32 cellular contexts compared by ENCODE assay signal in the genomic region with DNA sequence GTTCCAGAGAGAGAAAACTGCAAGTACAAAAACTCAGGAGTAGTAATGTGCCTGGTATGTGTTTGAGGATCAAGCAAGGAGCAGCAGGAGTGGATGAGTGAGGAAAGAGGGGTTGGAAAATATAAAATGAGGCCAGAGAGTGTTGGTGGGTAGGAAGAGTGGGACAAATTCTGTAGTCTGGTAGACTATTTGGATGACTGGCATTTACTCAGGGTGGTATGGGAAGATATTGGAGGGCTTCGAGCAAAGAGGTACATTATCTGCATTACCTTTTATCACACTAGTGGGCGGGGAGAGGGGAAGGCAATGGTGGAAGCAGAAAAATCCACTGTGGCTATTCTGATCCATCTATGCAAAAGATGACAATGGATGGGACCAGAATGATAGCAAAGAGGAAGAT.
DNase-seq lines count a peak whose midpoint lies in the region; ATAC-seq, FAIRE-seq and TF ChIP-seq lines count a peak whose summit lies in the region.
"Had no signal": no experiment of that assay in that cellular context is flagged by ENCODE, and none has a peak within 500 bp of the region (broad histone marks: within the 10 kb centered on the region; RNA-seq: fewer than 3 reads in every experiment).

No MANE protein-coding gene starts in this region.

- FAIRE-seq in HepG2 (lab: Jason Lieb, UNC) = no peak
- no peak for FAIRE-seq in A549 (lab: Jason Lieb, UNC)
- FAIRE-seq: A204.1, D721Med had no signal

- no peak overlapping the region for H3K4me3 Mint-ChIP-seq in nephron progenitor cell
- H3K4me3 Mint-ChIP-seq: B cell; CD14-positive monocyte; CD4-positive, alpha-beta memory T cell; CD4-positive, alpha-beta T cell; CD4-positive, CD25-positive, alpha-beta regulatory T cell; CD8-positive, alpha-beta memory T cell; CD8-positive, alpha-beta T cell had no signal

- CTCF ChIA-PET in HepG2 (lab: Yijun Ruan, JAX; ENCODE audit: low intra/inter-chr PET ratio, low total read pairs) (no interaction called here), A549 (lab: Yijun Ruan, JAX) (interaction anchor here (0.6 kb wide), 1 partner anchor 574 kb away, joined by 3 read pairs; no protein-coding TSS in a partner anchor)

- H4K20me1 ChIP-seq in HepG2 (ENCODE audit: insufficient read depth, low read length) = no peaks in the 10 kb centered on the region
- H4K20me1 ChIP-seq: BLaER1; BLaER1 treated with 17β-estradiol and CSF1 and Interleukin-3, amounts not matched to agents 10 nM and 100 nM had no signal

- no peaks in the 10 kb centered on the region for H3K9me3 Mint-ChIP-seq in nephron progenitor cell
- H3K9me3 Mint-ChIP-seq: CD8-positive, alpha-beta T cell had no signal

- TF ChIP-seq POLR2A in HepG2 (IDR thresholded peaks at IDR 0.05; ENCODE audit: insufficient read depth in 1 of 2, low read depth in 2 of 2, low read length in 2 of 2) = no peak
- TF ChIP-seq POLR2A in right lobe of liver (IDR thresholded peaks at IDR 0.05) = no peak
- no peak for TF ChIP-seq POLR2A in A549 (IDR thresholded peaks at IDR 0.05; ENCODE audit: low read length)

- POLR2A ChIA-PET in HepG2 (lab: Yijun Ruan, JAX) = no interaction called here
- POLR2A ChIA-PET in A549 (lab: Yijun Ruan, JAX) = no interaction called here

- DNase-seq in HepG2 (ENCODE audit: low spot score) = no peak
- DNase-seq in right lobe of liver = no peak
- no peak for DNase-seq in A549 (ENCODE audit: low read depth in 1 of 2, low spot score in 1 of 2)
- no peak for DNase-seq in nephron progenitor cell
- DNase-seq: 8988T; ACHN; AML-193; BE2C; C1 segment of cervical spinal cord; Caco-2; Calu3; CD4-positive, alpha-beta memory T cell; CD4-positive, alpha-beta T cell; CD4-positive, CD25-positive, alpha-beta regulatory T cell; CD8-positive, alpha-beta memory T cell; CD8-positive, alpha-beta T cell; COR-L47; DMS 273 treated with DMSO at 0.1 percent for 48 hours; DMS153; DMS53; DMS79; DMS79 treated with DMSO at 0.1 percent for 48 hours; DND-41; EL had no signal

- no peak overlapping the region for H3K4me3 ChIP-seq in HepG2 (replicated peaks in 1 of 3; ENCODE audit: insufficient read depth in 1 of 3, low read depth in 2 of 3, low read length in 3 of 3)
- H3K4me3 ChIP-seq in right lobe of liver = no peak overlapping the region
- no peak overlapping the region for H3K4me3 ChIP-seq in A549
- H3K4me3 ChIP-seq: BLaER1; BLaER1 treated with 17β-estradiol and CSF1 and Interleukin-3, amounts not matched to agents 10 nM and 100 nM had no signal

- H3K27me3 ChIP-seq in HepG2 (ENCODE audit: control insufficient read depth in 1 of 2, insufficient read depth in 2 of 2, low read length in 2 of 2) (no peaks in the 10 kb centered on the region), right lobe of liver (no peaks in the 10 kb centered on the region)
- H3K27me3 ChIP-seq: BE2C; BLaER1; BLaER1 treated with 17β-estradiol and CSF1 and Interleukin-3, amounts not matched to agents 10 nM and 100 nM had no signal

- 3% methylated on average over 2 of the region's 2 CpGs for WGBS in HepG2 (ENCODE audit: low lambda C conversion rate)
- 50% methylated on average over 2 of the region's 2 CpGs for WGBS in right lobe of liver (ENCODE audit: insufficient coverage, low coverage, low lambda C conversion rate, missing lambda C conversion rate)
- WGBS in A549 (ENCODE audit: missing lambda C conversion rate) = 46% methylated on average over 2 of the region's 2 CpGs

- no peaks in the 10 kb centered on the region for H3K4me1 ChIP-seq in HepG2 (ENCODE audit: insufficient read depth, low read length)
- no peaks in the 10 kb centered on the region for H3K4me1 ChIP-seq in right lobe of liver
- no peaks in the 10 kb centered on the region for H3K4me1 ChIP-seq in A549
- H3K4me1 ChIP-seq: BE2C; BLaER1 treated with 17β-estradiol and CSF1 and Interleukin-3, amounts not matched to agents 10 nM and 100 nM; Caco-2 had no signal

- in situ Hi-C loops in HepG2 (cut with HindIII; ENCODE audit: extremely low pct_ligation_motif_present, low pct_unique_long_range_greater_than_20kb) = no loop called here

- no peaks in the 10 kb centered on the region for H3K36me3 Mint-ChIP-seq in nephron progenitor cell (ENCODE audit: low read depth)
- H3K36me3 Mint-ChIP-seq: CD14-positive monocyte; CD4-positive, alpha-beta memory T cell; CD4-positive, CD25-positive, alpha-beta regulatory T cell; CD8-positive, alpha-beta memory T cell; CD8-positive, alpha-beta T cell had no signal

- H3K9me3 ChIP-seq in HepG2 (ENCODE audit: low read length) (no peaks in the 10 kb centered on the region), right lobe of liver (no peaks in the 10 kb centered on the region), A549 (no peaks in the 10 kb centered on the region)
- H3K9me3 ChIP-seq: BE2C, BLaER1, Caco-2 had no signal

- no peak overlapping the region for H3K9ac ChIP-seq in HepG2 (ENCODE audit: insufficient read depth, low read depth, low read length)
- H3K9ac ChIP-seq: BLaER1; BLaER1 treated with 17β-estradiol and CSF1 and Interleukin-3, amounts not matched to agents 10 nM and 100 nM had no signal

- TF ChIP-seq RAD21 in HepG2 (CRISPR knock-in tag; IDR thresholded peaks at IDR 0.05) (no peak), A549 (conservative IDR thresholded peaks at IDR 0.05 in 1 of 2, IDR thresholded peaks at IDR 0.05 in 1 of 2) (no peak)

- H3K79me2 ChIP-seq in HepG2 (ENCODE audit: insufficient read depth, low read length) = no peaks in the 10 kb centered on the region

- H3K36me3 ChIP-seq in HepG2 (replicated peaks in 1 of 2; ENCODE audit: control insufficient read depth in 1 of 2, insufficient read depth in 2 of 2, low read length in 2 of 2) (no peaks in the 10 kb centered on the region), right lobe of liver (no peaks in the 10 kb centered on the region)
- H3K36me3 ChIP-seq: BE2C; BLaER1; BLaER1 treated with 17β-estradiol and CSF1 and Interleukin-3, amounts not matched to agents 10 nM and 100 nM had no signal

- no peak overlapping the region for H2AFZ ChIP-seq in HepG2 (ENCODE audit: low read length)

- H3K27ac ChIP-seq in HepG2 (ENCODE audit: extremely low read length, insufficient read depth, low read length) = no peak overlapping the region
- H3K27ac ChIP-seq in right lobe of liver = no peak overlapping the region
- H3K27ac ChIP-seq in A549 = no peak overlapping the region
- H3K27ac ChIP-seq: 22Rv1; BLaER1; BLaER1 treated with 17β-estradiol and CSF1 and Interleukin-3, amounts not matched to agents 10 nM and 100 nM; C4-2B had no signal

- no peak for TF ChIP-seq EP300 in HepG2 (IDR thresholded peaks at IDR 0.05; ENCODE audit: low read depth in 2 of 2, low read length in 2 of 2)
- no peak for TF ChIP-seq EP300 in HepG2 (CRISPR knock-in tag; IDR thresholded peaks at IDR 0.05; ENCODE audit: borderline replicate concordance)
- no peak for TF ChIP-seq EP300 in A549 (IDR thresholded peaks at IDR 0.05)

- TF ChIP-seq CTCF in HepG2 (CRISPR knock-in tag; IDR thresholded peaks at IDR 0.05) (no peak), right lobe of liver (IDR thresholded peaks at IDR 0.05) (no peak), A549 (IDR thresholded peaks at IDR 0.05) (no peak), nephron progenitor cell (IDR thresholded peaks at IDR 0.05) (no peak)

- intact Hi-C loops in HepG2 (cut with micrococcal nuclease; ENCODE audit: unreplicated experiment) (no loop called here), right lobe of liver (cut with DNase I) (no loop called here)

- peaks cover 3% of the 10 kb centered on the region for H3K27me3 Mint-ChIP-seq in nephron progenitor cell (ENCODE audit: low read depth, poor library complexity)
- H3K27me3 Mint-ChIP-seq: B cell; CD4-positive, alpha-beta memory T cell; CD4-positive, alpha-beta T cell; CD8-positive, alpha-beta memory T cell had no signal

- no peak overlapping the region for H3K27ac Mint-ChIP-seq in nephron progenitor cell
- H3K27ac Mint-ChIP-seq: B cell; CD14-positive monocyte; CD4-positive, alpha-beta memory T cell; CD4-positive, alpha-beta T cell; CD4-positive, CD25-positive, alpha-beta regulatory T cell; CD8-positive, alpha-beta memory T cell; CD8-positive, alpha-beta T cell had no signal

- H3K4me1 Mint-ChIP-seq in nephron progenitor cell = no peaks in the 10 kb centered on the region
- H3K4me1 Mint-ChIP-seq: B cell; CD4-positive, alpha-beta memory T cell; CD4-positive, CD25-positive, alpha-beta regulatory T cell; CD8-positive, alpha-beta memory T cell had no signal

- ATAC-seq in HepG2 = no peak
- ATAC-seq in right lobe of liver = no peak
- ATAC-seq in A549 = no peak
- ATAC-seq: CD8-positive, alpha-beta T cell had no signal

- H3K4me2 ChIP-seq in HepG2 (ENCODE audit: low read depth, low read length) (no peak overlapping the region), A549 (no peak overlapping the region)
- H3K4me2 ChIP-seq: BLaER1; BLaER1 treated with 17β-estradiol and CSF1 and Interleukin-3, amounts not matched to agents 10 nM and 100 nM had no signal

- no TSS peak for BruUV-seq in HepG2 (replicated peaks; lab: Mats Ljungman, UMichigan)

TF ChIP-seq in HepG2, 621 proteins besides CTCF, POLR2A, EP300 and RAD21:
- TF ChIP-seq, protein P1, sequence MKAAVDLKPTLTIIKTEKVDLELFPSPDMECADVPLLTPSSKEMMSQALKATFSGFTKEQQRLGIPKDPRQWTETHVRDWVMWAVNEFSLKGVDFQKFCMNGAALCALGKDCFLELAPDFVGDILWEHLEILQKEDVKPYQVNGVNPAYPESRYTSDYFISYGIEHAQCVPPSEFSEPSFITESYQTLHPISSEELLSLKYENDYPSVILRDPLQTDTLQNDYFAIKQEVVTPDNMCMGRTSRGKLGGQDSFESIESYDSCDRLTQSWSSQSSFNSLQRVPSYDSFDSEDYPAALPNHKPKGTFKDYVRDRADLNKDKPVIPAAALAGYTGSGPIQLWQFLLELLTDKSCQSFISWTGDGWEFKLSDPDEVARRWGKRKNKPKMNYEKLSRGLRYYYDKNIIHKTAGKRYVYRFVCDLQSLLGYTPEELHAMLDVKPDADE (CRISPR knock-in tag; IDR thresholded peaks at IDR 0.05) = no peak
- TF ChIP-seq NFE2L2 (IDR thresholded peaks at IDR 0.05; ENCODE audit: low read length) = peak; percentile 52

TF ChIP-seq in A549, 52 proteins besides CTCF, POLR2A, EP300 and RAD21:
- peak; percentile 75 for TF ChIP-seq NFE2L2 (conservative IDR thresholded peaks at IDR 0.05; ENCODE audit: low read length)
- no peak for TF ChIP-seq SMC3 (IDR thresholded peaks at IDR 0.05)
- no peak for TF ChIP-seq MAZ (IDR thresholded peaks at IDR 0.05; ENCODE audit: borderline replicate concordance, low read depth, low read length)
TF ChIP-seq in A549: peak in this region for 1.
